ENCODE assay signal across 14 cellular contexts in the genomic region with DNA sequence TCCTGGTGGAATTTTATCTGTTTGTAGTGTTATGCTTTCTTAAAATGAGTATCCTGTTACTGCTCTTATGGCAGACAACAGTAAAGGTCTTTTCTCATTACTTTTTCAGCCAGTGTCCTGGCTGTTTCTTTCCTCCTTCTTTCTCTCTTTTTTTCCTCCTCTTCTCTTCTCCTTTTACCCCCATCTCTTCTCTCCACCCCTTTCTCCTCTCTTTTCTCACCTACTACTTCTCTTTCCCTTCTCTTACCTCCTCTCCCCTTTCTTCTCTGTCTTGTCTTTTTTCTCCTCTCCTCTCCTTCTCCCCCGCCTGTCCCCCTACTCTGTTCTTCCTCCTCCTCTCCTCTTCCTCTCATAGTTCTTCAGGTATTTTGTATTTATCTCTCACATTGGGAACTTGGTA. TPM values are rescaled to one million over a fixed set of nuclear protein-coding genes. Genes with fewer than 3 reads are reported as not detected.
A peak's percentile ranks its signal among the peaks of the same experiment; 100 is the strongest.
DNase-seq lines count a peak whose midpoint lies in the region; ATAC-seq and TF ChIP-seq lines count a peak whose summit lies in the region.
"Had no signal": no experiment of that assay in that cellular context is flagged by ENCODE, and none has a peak within 500 bp of the region (broad histone marks: within the 10 kb centered on the region; RNA-seq: fewer than 3 reads in every experiment).

No MANE protein-coding gene starts in this region.

- H3K4me1 Mint-ChIP-seq in activated T-cell treated with anti-CD3 and anti-CD28 coated beads, Interleukin-2, amount 50 U/mL, for 72 hours (ENCODE audit: low read depth) = peaks cover 9% of the 10 kb centered on the region
- no peaks in the 10 kb centered on the region for H3K4me1 Mint-ChIP-seq in activated T-cell treated with anti-CD3 and anti-CD28 coated beads, Interleukin-2, amount 50 U/mL, for 4 hours (ENCODE audit: low read depth)
- H3K4me1 Mint-ChIP-seq in nephron progenitor cell = no peaks in the 10 kb centered on the region
- H3K4me1 Mint-ChIP-seq: B cell had no signal

- no peak for DNase-seq in activated T-cell treated with anti-CD3 and anti-CD28 coated beads, Interleukin-2, amount 50 U/mL, for 72 hours
- DNase-seq in activated T-cell treated with anti-CD3 and anti-CD28 coated beads, Interleukin-2, amount 50 U/mL, for 4 hours = no peak
- DNase-seq in ascending aorta (ENCODE audit: low spot score in 2 of 2) = no peak
- no peak for DNase-seq in nephron progenitor cell
- DNase-seq in LoVo (ENCODE audit: low spot score) = no peak
- DNase-seq in NCI-H146 (lab: John Stamatoyannopoulos, UW) = no peak
- DNase-seq: Calu3; CD8-positive, alpha-beta T cell; DMS79 treated with DMSO at 0.1 percent for 48 hours; GF-D8; H9 had no signal

- peaks cover 48 to 77% of the 10 kb centered on the region in 2 experiments for H3K36me3 ChIP-seq in HEK293 (ENCODE audit: control insufficient read depth in 2 of 2, insufficient read depth in 1 of 2, low read length in 2 of 2)
- H3K36me3 ChIP-seq in ascending aorta = peaks cover 15 to 32% of the 10 kb centered on the region in 2 donors

- H3K9me3 ChIP-seq in HEK293 (ENCODE audit: control insufficient read depth, insufficient read depth, low read depth, low read length) (no peaks in the 10 kb centered on the region), ascending aorta (no peaks in the 10 kb centered on the region)
- H3K9me3 ChIP-seq: BLaER1 treated with 17β-estradiol and CSF1 and Interleukin-3, amounts not matched to agents 10 nM and 100 nM had no signal

- CTCF ChIA-PET in HEK293 (lab: Yijun Ruan, JAX) = no interaction called here

- H3K27ac Mint-ChIP-seq in activated T-cell treated with anti-CD3 and anti-CD28 coated beads, Interleukin-2, amount 50 U/mL, for 72 hours = peak overlapping the region; percentile 40
- H3K27ac Mint-ChIP-seq in nephron progenitor cell = peak overlapping the region; percentile 12
- H3K27ac Mint-ChIP-seq: B cell; CD8-positive, alpha-beta T cell had no signal

- H3K27ac ChIP-seq in HEK293 (ENCODE audit: extremely low read depth, low read depth, low read length) = no peak overlapping the region
- peak overlapping the region; percentile 44 to 57 for H3K27ac ChIP-seq in ascending aorta
- H3K27ac ChIP-seq: BLaER1 treated with 17β-estradiol and CSF1 and Interleukin-3, amounts not matched to agents 10 nM and 100 nM had no signal

- no peak overlapping the region for H3K4me3 ChIP-seq in HEK293 (ENCODE audit: low read depth, low read length)
- no peak overlapping the region for H3K4me3 ChIP-seq in ascending aorta
- H3K4me3 ChIP-seq: BLaER1 treated with 17β-estradiol and CSF1 and Interleukin-3, amounts not matched to agents 10 nM and 100 nM had no signal

- H3K27me3 Mint-ChIP-seq in activated T-cell treated with anti-CD3 and anti-CD28 coated beads, Interleukin-2, amount 50 U/mL, for 72 hours (ENCODE audit: low read depth) = no peaks in the 10 kb centered on the region
- no peaks in the 10 kb centered on the region for H3K27me3 Mint-ChIP-seq in activated T-cell treated with anti-CD3 and anti-CD28 coated beads, Interleukin-2, amount 50 U/mL, for 4 hours (ENCODE audit: low read depth)
- no peaks in the 10 kb centered on the region for H3K27me3 Mint-ChIP-seq in nephron progenitor cell (ENCODE audit: low read depth, poor library complexity)
- H3K27me3 Mint-ChIP-seq: B cell had no signal

- no peaks in the 10 kb centered on the region for H3K9me3 Mint-ChIP-seq in activated T-cell treated with anti-CD3 and anti-CD28 coated beads, Interleukin-2, amount 50 U/mL, for 72 hours
- H3K9me3 Mint-ChIP-seq in activated T-cell treated with anti-CD3 and anti-CD28 coated beads, Interleukin-2, amount 50 U/mL, for 4 hours = no peaks in the 10 kb centered on the region
- H3K9me3 Mint-ChIP-seq in nephron progenitor cell = no peaks in the 10 kb centered on the region
- H3K9me3 Mint-ChIP-seq: CD8-positive, alpha-beta T cell; H9 had no signal

- H3K36me3 Mint-ChIP-seq in activated T-cell treated with anti-CD3 and anti-CD28 coated beads, Interleukin-2, amount 50 U/mL, for 72 hours (ENCODE audit: insufficient read depth in 2 of 2) = peaks cover 3 to 22% of the 10 kb centered on the region in 2 donors
- H3K36me3 Mint-ChIP-seq in activated T-cell treated with anti-CD3 and anti-CD28 coated beads, Interleukin-2, amount 50 U/mL, for 4 hours (ENCODE audit: insufficient read depth) = peaks cover 52% of the 10 kb centered on the region
- peaks cover 60% of the 10 kb centered on the region for H3K36me3 Mint-ChIP-seq in nephron progenitor cell (ENCODE audit: low read depth)

- no peaks in the 10 kb centered on the region for H3K27me3 ChIP-seq in ascending aorta
- H3K27me3 ChIP-seq: BLaER1 treated with 17β-estradiol and CSF1 and Interleukin-3, amounts not matched to agents 10 nM and 100 nM had no signal

- H3K4me1 ChIP-seq in HEK293 (ENCODE audit: control insufficient read depth, insufficient read depth, low read length) (no peaks in the 10 kb centered on the region), ascending aorta (peaks cover 3 to 16% of the 10 kb centered on the region in 2 donors)
- H3K4me1 ChIP-seq: BLaER1 treated with 17β-estradiol and CSF1 and Interleukin-3, amounts not matched to agents 10 nM and 100 nM had no signal

- H3K4me3 Mint-ChIP-seq in activated T-cell treated with anti-CD3 and anti-CD28 coated beads, Interleukin-2, amount 50 U/mL, for 72 hours = no peak overlapping the region
- H3K4me3 Mint-ChIP-seq in activated T-cell treated with anti-CD3 and anti-CD28 coated beads, Interleukin-2, amount 50 U/mL, for 4 hours = no peak overlapping the region
- H3K4me3 Mint-ChIP-seq in nephron progenitor cell = no peak overlapping the region
- H3K4me3 Mint-ChIP-seq: B cell; CD8-positive, alpha-beta T cell; H9 had no signal

- intact Hi-C loops in ascending aorta (cut with DNase I) = loop anchor here (5.0 kb wide), 1 partner anchor 50 kb away; the partner anchor contains the start of gene CPD

- no peak for TF ChIP-seq CTCF in HEK293 (tag by site-specific recombination; IDR thresholded peaks at IDR 0.05)
- no peak for TF ChIP-seq CTCF in ascending aorta (IDR thresholded peaks at IDR 0.05)
- TF ChIP-seq CTCF in nephron progenitor cell (IDR thresholded peaks at IDR 0.05) = no peak

- ATAC-seq in activated T-cell treated with anti-CD3 and anti-CD28 coated beads, Interleukin-2, amount 50 U/mL, for 72 hours (replicated peaks in 1 of 2) = no peak
- no peak for ATAC-seq in activated T-cell treated with anti-CD3 and anti-CD28 coated beads, Interleukin-2, amount 50 U/mL, for 4 hours
- ATAC-seq: CD8-positive, alpha-beta T cell had no signal

- POLR2A ChIA-PET in HEK293 (lab: Yijun Ruan, JAX) = no interaction called here

TF ChIP-seq in HEK293, 187 proteins besides CTCF, POLR2A, EP300 and RAD21 (continues in another document):
- TF ChIP-seq PRDM1 (tag by site-specific recombination; IDR thresholded peaks at IDR 0.05) = peak; percentile 85
- no peak for TF ChIP-seq REST (tag by site-specific recombination; IDR thresholded peaks at IDR 0.05)
- TF ChIP-seq ZNF366 (tag by site-specific recombination; conservative IDR thresholded peaks at IDR 0.05) = peak; percentile 50

RNA-seq across cellular contexts. Expression of gene CPD, which starts 48.9 kb away (rescaled TPM):
- 10 to 100 TPM; 46.5 to 46.8 TPM for total RNA-seq in activated T-cell treated with anti-CD3 and anti-CD28 coated beads, Interleukin-2, amount 50 U/mL, for 72 hours
- total RNA-seq in activated T-cell treated with anti-CD3 and anti-CD28 coated beads, Interleukin-2, amount 50 U/mL, for 4 hours = 10 to 100 TPM; 31.1 to 40.2 (median 38.7) TPM
- total RNA-seq in ascending aorta = 141 TPM

RNA-seq across cellular contexts. Expression of gene GOSR1, which starts 49.6 kb away (rescaled TPM):
- total RNA-seq in activated T-cell treated with anti-CD3 and anti-CD28 coated beads, Interleukin-2, amount 50 U/mL, for 72 hours = 10 to 100 TPM; 65.7 to 66.1 TPM
- total RNA-seq in activated T-cell treated with anti-CD3 and anti-CD28 coated beads, Interleukin-2, amount 50 U/mL, for 4 hours = 10 to 100 TPM; 61.7 to 63.5 (median 62.7) TPM
- 33.0 TPM for total RNA-seq in ascending aorta
